ENCODE assay signal across 21 cellular contexts in genomic region chr3:13972679-13973379, GRCh38.
DNase-seq lines count a peak whose midpoint lies in the region; ATAC-seq and TF ChIP-seq lines count a peak whose summit lies in the region.
"Had no signal": no experiment of that assay in that cellular context is flagged by ENCODE, and none has a peak within 500 bp of the region (broad histone marks: within the 10 kb centered on the region; RNA-seq: fewer than 3 reads in every experiment).

No MANE protein-coding gene starts in this region.

- peaks cover 18% of the 10 kb centered on the region for H3K27me3 Mint-ChIP-seq in activated T-helper 17 cell treated with anti-CD3 and anti-CD28 coated beads, Interleukin-2, amount 50 U/mL, for 72 hours

- CTCF ChIA-PET in HEK293 (lab: Yijun Ruan, JAX), result no interaction called here

- no peak overlapping the region for H3K27ac Mint-ChIP-seq in activated T-helper 17 cell treated with anti-CD3 and anti-CD28 coated beads, Interleukin-2, amount 50 U/mL, for 72 hours
- H3K27ac Mint-ChIP-seq: CD4-positive, alpha-beta T cell; HFFc6 had no signal

- H3K36me3 Mint-ChIP-seq in activated T-helper 17 cell treated with anti-CD3 and anti-CD28 coated beads, Interleukin-2, amount 50 U/mL, for 72 hours (ENCODE audit: low read depth), result no peaks in the 10 kb centered on the region

- POLR2A ChIA-PET in HEK293 (lab: Yijun Ruan, JAX), result no interaction called here

- peak; percentile 35 for ATAC-seq in activated T-helper 17 cell treated with anti-CD3 and anti-CD28 coated beads, Interleukin-2, amount 50 U/mL, for 72 hours (replicated peaks)
- ATAC-seq in foreskin keratinocyte (peak; percentile 66), HG02885 (IDR thresholded peaks at IDR 0.05; ENCODE audit: poor library complexity, unreplicated experiment) (no peak)
- ATAC-seq: HepG2 had no signal

- H3K36me3 ChIP-seq in HEK293 (ENCODE audit: control insufficient read depth in 2 of 2, insufficient read depth in 1 of 2, low read length in 2 of 2), result no peaks in the 10 kb centered on the region

- H3K27ac ChIP-seq in HEK293 (ENCODE audit: extremely low read depth, low read depth, low read length) (no peak overlapping the region), foreskin keratinocyte (no peak overlapping the region)
- H3K27ac ChIP-seq: KMS-11, PC-9 had no signal

- H3K27me3 ChIP-seq in foreskin keratinocyte, result peaks cover 1% of the 10 kb centered on the region

- H3K4me1 ChIP-seq in HEK293 (ENCODE audit: control insufficient read depth, insufficient read depth, low read length), result no peaks in the 10 kb centered on the region
- no peaks in the 10 kb centered on the region for H3K4me1 ChIP-seq in foreskin keratinocyte

- H3K9me3 Mint-ChIP-seq in activated T-helper 17 cell treated with anti-CD3 and anti-CD28 coated beads, Interleukin-2, amount 50 U/mL, for 72 hours, result peaks cover 31% of the 10 kb centered on the region

- H3K4me3 Mint-ChIP-seq in activated T-helper 17 cell treated with anti-CD3 and anti-CD28 coated beads, Interleukin-2, amount 50 U/mL, for 72 hours, result no peak overlapping the region
- H3K4me3 Mint-ChIP-seq: CD4-positive, alpha-beta T cell; HFFc6 had no signal

- H3K4me1 Mint-ChIP-seq in activated T-helper 17 cell treated with anti-CD3 and anti-CD28 coated beads, Interleukin-2, amount 50 U/mL, for 72 hours, result no peaks in the 10 kb centered on the region

- no peak for TF ChIP-seq CTCF in HEK293 (tag by site-specific recombination; IDR thresholded peaks at IDR 0.05)
- no peak for TF ChIP-seq CTCF in foreskin keratinocyte (conservative IDR thresholded peaks at IDR 0.05)

- H3K9me3 ChIP-seq in HEK293 (ENCODE audit: control insufficient read depth, insufficient read depth, low read depth, low read length), result no peaks in the 10 kb centered on the region

- DNase-seq in DMS53 (lab: John Stamatoyannopoulos, UW) (peak; percentile 67), foreskin keratinocyte (no peak), germinal center (ENCODE audit: low spot score) (no peak), SW480 (ENCODE audit: low spot score) (no peak), NCI-H524 treated with DMSO at 0.1 percent for 48 hours (lab: John Stamatoyannopoulos, UW) (no peak)
- DNase-seq: Calu3; CD4-positive, alpha-beta T cell; GOT3; HFFc6; NCI-H1105; NCI-H1694; NCI-H2227 treated with DMSO at 0.1 percent for 48 hours; NCI-H510A treated with DMSO at 0.1 percent for 48 hours; NCI-H82; PC-9; SW 1271 had no signal

- no peak overlapping the region for H3K4me3 ChIP-seq in HEK293 (ENCODE audit: low read depth, low read length)
- H3K4me3 ChIP-seq: PC-9 had no signal

TF ChIP-seq in HEK293, 187 proteins besides CTCF, POLR2A, EP300 and RAD21:
- TF ChIP-seq ZNF350 (tag by site-specific recombination; IDR thresholded peaks at IDR 0.05) (no peak), ZNF777 (tag by site-specific recombination; IDR thresholded peaks at IDR 0.05; ENCODE audit: borderline replicate concordance) (no peak), ZNF530 (tag by site-specific recombination; IDR thresholded peaks at IDR 0.05; ENCODE audit: low read depth) (no peak), ZNF707 (tag by site-specific recombination; IDR thresholded peaks at IDR 0.05) (no peak), IKZF3 (tag by site-specific recombination; IDR thresholded peaks at IDR 0.05) (no peak), ZNF645 (tag by site-specific recombination; IDR thresholded peaks at IDR 0.05) (no peak), ZNF175 (tag by site-specific recombination; IDR thresholded peaks at IDR 0.05) (no peak), SETDB1 (IDR thresholded peaks at IDR 0.05; ENCODE audit: insufficient read length, low read length) (peak; percentile 58)
